20 cellular contexts compared by ENCODE assay signal in the genomic region with DNA sequence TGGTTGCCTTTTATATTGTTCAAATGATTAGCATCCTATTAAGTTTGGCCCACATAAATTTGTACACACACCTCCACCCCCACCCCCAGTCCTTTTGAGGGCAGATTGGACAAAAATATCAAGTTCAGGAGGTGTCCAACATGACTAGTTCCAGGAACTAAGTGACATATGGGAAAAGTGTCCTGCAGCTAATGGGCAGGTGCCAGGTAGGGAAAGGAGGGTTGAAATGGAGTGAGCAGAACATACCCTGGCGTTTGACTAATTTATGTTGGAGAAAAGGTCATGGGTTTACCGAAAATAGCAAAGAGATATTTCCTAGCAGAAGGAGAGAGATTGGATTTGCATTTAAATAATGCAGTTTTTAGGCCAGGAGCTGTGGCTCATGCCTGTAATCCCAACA. TPM values are rescaled to one million over a fixed set of nuclear protein-coding genes. Genes with fewer than 3 reads are reported as not detected.
DNase-seq lines count a peak whose midpoint lies in the region; ATAC-seq, FAIRE-seq and TF ChIP-seq lines count a peak whose summit lies in the region.
"Had no signal": no experiment of that assay in that cellular context is flagged by ENCODE, and none has a peak within 500 bp of the region (broad histone marks: within the 10 kb centered on the region; RNA-seq: fewer than 3 reads in every experiment).

No MANE protein-coding gene starts in this region.

- H3K4me3 ChIP-seq in astrocyte (ENCODE audit: insufficient read depth, low read depth, low read length), result no peak overlapping the region
- H3K4me3 ChIP-seq: GM12878, HAP-1 had no signal

- FAIRE-seq in astrocyte (lab: Jason Lieb, UNC) (no peak), GM12892 (lab: Jason Lieb, UNC) (no peak)
- FAIRE-seq: G401.6, GM12878, GM18507, H54 had no signal

- H3K27ac Mint-ChIP-seq in T-helper 17 cell, result peak overlapping the region; percentile 29
- no peak overlapping the region for H3K27ac Mint-ChIP-seq in astrocyte (ENCODE audit: unreplicated experiment)
- H3K27ac Mint-ChIP-seq: CD4-positive, alpha-beta memory T cell; HFFc6 had no signal

- no peak overlapping the region for H3K27ac ChIP-seq in astrocyte (ENCODE audit: low read depth, low read length)

- TF ChIP-seq CTCF in astrocyte (IDR thresholded peaks at IDR 0.05; ENCODE audit: insufficient read depth, low read depth, low read length), result no peak

- H3K36me3 Mint-ChIP-seq in T-helper 17 cell (ENCODE audit: low read depth) (peaks cover 4% of the 10 kb centered on the region), astrocyte (ENCODE audit: low read depth, unreplicated experiment) (peaks cover 9% of the 10 kb centered on the region)

- no peaks in the 10 kb centered on the region for H3K27me3 ChIP-seq in astrocyte (ENCODE audit: insufficient read depth, low read length)

- H3K27me3 Mint-ChIP-seq in T-helper 17 cell (no peaks in the 10 kb centered on the region), astrocyte (ENCODE audit: low read depth, unreplicated experiment) (no peaks in the 10 kb centered on the region)
- H3K27me3 Mint-ChIP-seq: CD4-positive, alpha-beta memory T cell had no signal

- no peak for ATAC-seq in T-helper 17 cell
- ATAC-seq: GM12878 had no signal

- H3K79me2 ChIP-seq in astrocyte (ENCODE audit: insufficient read depth, low read length), result peaks cover 12% of the 10 kb centered on the region

- H3K4me1 Mint-ChIP-seq in T-helper 17 cell (peaks cover 21% of the 10 kb centered on the region), astrocyte (ENCODE audit: low read depth, unreplicated experiment) (peaks cover 4% of the 10 kb centered on the region)

- H3K4me3 Mint-ChIP-seq in T-helper 17 cell (no peak overlapping the region), astrocyte (ENCODE audit: unreplicated experiment) (peak overlapping the region; percentile 47)
- H3K4me3 Mint-ChIP-seq: CD4-positive, alpha-beta memory T cell; HFFc6 had no signal

- peaks cover 13% of the 10 kb centered on the region for H3K4me1 ChIP-seq in astrocyte (ENCODE audit: insufficient read depth, low read length)

- no peak overlapping the region for H2AFZ ChIP-seq in astrocyte (ENCODE audit: low read depth, low read length)

- no peaks in the 10 kb centered on the region for H3K9me3 Mint-ChIP-seq in astrocyte (ENCODE audit: unreplicated experiment)
- H3K9me3 Mint-ChIP-seq: CD4-positive, alpha-beta memory T cell; HFFc6 had no signal

- DNase-seq in T-helper 17 cell (no peak), astrocyte (ENCODE audit: low read depth) (no peak), cerebellum (ENCODE audit: low spot score) (peak; percentile 88), GM12892 (ENCODE audit: insufficient read length) (no peak), SIG-M5 (lab: John Stamatoyannopoulos, UW) (no peak), NCI-H146 treated with DMSO at 0.1 percent for 48 hours (lab: John Stamatoyannopoulos, UW; ENCODE audit: unreplicated experiment) (no peak)
- DNase-seq: Calu3; CD4-positive, alpha-beta memory T cell; COR-L47; DMS53; DMS79 treated with DMSO at 0.1 percent for 48 hours; GOT3; HFFc6 had no signal

- H3K36me3 ChIP-seq in astrocyte (ENCODE audit: insufficient read depth, low read length), result peaks cover 15% of the 10 kb centered on the region

- no peak overlapping the region for H3K4me2 ChIP-seq in astrocyte (ENCODE audit: low read length)

- peaks cover 20% of the 10 kb centered on the region for H4K20me1 ChIP-seq in astrocyte (ENCODE audit: insufficient read depth, low read length)

- no peak for TF ChIP-seq POLR2A in GM12892 (IDR thresholded peaks at IDR 0.05; ENCODE audit: low read depth, low read length)

- H3K9me3 ChIP-seq in T-helper 17 cell (ENCODE audit: control insufficient read depth, low read length, poor library complexity, severe bottlenecking), result no peaks in the 10 kb centered on the region
- H3K9me3 ChIP-seq in astrocyte (ENCODE audit: insufficient read depth, low read depth, low read length), result no peaks in the 10 kb centered on the region
- H3K9me3 ChIP-seq: HAP-1 had no signal

- H3K9ac ChIP-seq in astrocyte (ENCODE audit: low read length), result no peak overlapping the region

RNA-seq across cellular contexts. Expression of a gene that starts 4.9 kb away (rescaled TPM):
- total RNA-seq in T-helper 17 cell (10 to 100 TPM; 20.4 to 27.7 TPM), astrocyte (17.1 and 18.6 TPM in 2 replicates), cerebellum (31.5 TPM)
- polyA plus RNA-seq in GM12892 (2012; ENCODE audit: missing spikeins), result 9.9 TPM

RNA-seq across cellular contexts. Expression of a gene that starts 5.2 kb away (rescaled TPM):
- 100 to 1,000 TPM; 123 to 145 TPM for total RNA-seq in T-helper 17 cell
- 238 and 239 TPM in 2 replicates for total RNA-seq in astrocyte
- 69.1 TPM for total RNA-seq in cerebellum
- 366 TPM for polyA plus RNA-seq in GM12892 (2012; ENCODE audit: missing spikeins)

RNA-seq across cellular contexts. Expression of a gene that starts 35.8 kb away (rescaled TPM):
- total RNA-seq in T-helper 17 cell (10 to 100 TPM; 11.7 to 14.9 TPM), astrocyte (7.1 and 10.6 TPM in 2 replicates), cerebellum (1.1 TPM)
- polyA plus RNA-seq in GM12892 (2012; ENCODE audit: missing spikeins), result 1.0 TPM
- total RNA-seq: A172, Daoy had no signal

RNA-seq across cellular contexts. Expression of a gene that starts 39.5 kb away (rescaled TPM):
- total RNA-seq in T-helper 17 cell (10 to 100 TPM; 13.7 to 19.1 TPM), astrocyte (23.8 and 24.4 TPM in 2 replicates), cerebellum (6.6 TPM)
- polyA plus RNA-seq in GM12892 (2012; ENCODE audit: missing spikeins), result 40.0 TPM

RNA-seq across cellular contexts. Expression of a gene that starts 57.8 kb away (rescaled TPM):
- 1 to 10 TPM; 8.9 to 9.3 TPM for total RNA-seq in T-helper 17 cell
- 11.5 and 11.9 TPM in 2 replicates for total RNA-seq in astrocyte
- 2.5 TPM for total RNA-seq in cerebellum
- 4.8 TPM for polyA plus RNA-seq in GM12892 (2012; ENCODE audit: missing spikeins)
